ENCODE assay signal across 20 cellular contexts in the genomic region with DNA sequence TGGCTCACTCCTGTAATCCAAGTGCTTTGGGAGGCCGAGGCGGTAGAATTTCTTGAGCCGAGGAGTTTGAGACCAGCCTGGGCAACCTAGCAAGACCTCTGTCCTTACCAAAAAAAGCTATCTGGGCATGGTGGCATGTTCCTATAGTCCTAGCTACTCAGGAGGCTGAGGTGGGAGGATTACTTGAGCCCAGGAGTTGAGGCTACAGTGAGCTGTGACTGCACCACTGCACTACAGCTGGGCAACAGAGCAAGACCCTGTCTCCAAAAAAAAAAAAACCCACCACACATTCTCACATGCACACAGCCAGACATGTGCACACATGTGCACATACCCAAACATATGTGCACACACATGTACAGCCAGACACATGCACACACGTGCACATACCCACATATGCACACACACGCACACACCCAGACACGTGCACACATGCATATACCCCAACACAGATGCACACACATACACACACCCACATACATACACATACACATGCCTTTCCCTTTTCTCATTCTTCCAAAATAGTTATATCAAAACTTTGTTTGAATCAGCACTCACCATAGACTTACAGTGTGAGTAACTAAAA. TPM values are rescaled to one million over a fixed set of nuclear protein-coding genes. Genes with fewer than 3 reads are reported as not detected.
A peak's percentile ranks its signal among the peaks of the same experiment; 100 is the strongest.
DNase-seq lines count a peak whose midpoint lies in the region; ATAC-seq, FAIRE-seq and TF ChIP-seq lines count a peak whose summit lies in the region.
"Had no signal": no experiment of that assay in that cellular context is flagged by ENCODE, and none has a peak within 500 bp of the region (broad histone marks: within the 10 kb centered on the region; RNA-seq: fewer than 3 reads in every experiment).

No MANE protein-coding gene starts in this region.

- H4K5ac ChIP-seq in H1 (ENCODE audit: insufficient read length, low read depth, low read length) = no peak overlapping the region

- TF ChIP-seq RAD21 in HepG2 (CRISPR knock-in tag; IDR thresholded peaks at IDR 0.05) = no peak
- TF ChIP-seq RAD21 in H1 (IDR thresholded peaks at IDR 0.05 in 1 of 2, conservative IDR thresholded peaks at IDR 0.05 in 1 of 2; ENCODE audit: low read depth in 2 of 2, low read length in 2 of 2) = no peak

- CTCF ChIA-PET in HepG2 (lab: Yijun Ruan, JAX; ENCODE audit: low intra/inter-chr PET ratio, low total read pairs) (no interaction called here), H1 (lab: Charles Lee; ENCODE audit: partially characterized antibody) (interaction anchor here (0.6 to 22.6 kb wide), 5 partner anchors 10 to 973 kb away, joined by 3 to 377 read pairs (median 7); a partner anchor contains a TSS)

- peak overlapping the region; percentile 1 for H3K4ac ChIP-seq in H1 (replicated peaks; ENCODE audit: insufficient read length, low read depth, low read length)

- in situ Hi-C loops in HepG2 (cut with HindIII; ENCODE audit: extremely low pct_ligation_motif_present, low pct_unique_long_range_greater_than_20kb) = no loop called here

- no peak overlapping the region for H3K14ac ChIP-seq in H1 (ENCODE audit: insufficient read length)

- peaks cover 3% of the 10 kb centered on the region for H3K9me3 Mint-ChIP-seq in stimulated activated memory B cell treated with anti-CD40 and anti-IgM and Interleukin-4, amounts not matched to agents 10 μg/mL and 1 μg/mL and 100 μg/mL, for 72 hours

- no peak overlapping the region for H4K8ac ChIP-seq in H1 (ENCODE audit: extremely low read depth, insufficient read depth, low read length)

- H2AFZ ChIP-seq in HepG2 (ENCODE audit: low read length) = no peak overlapping the region
- no peak overlapping the region for H2AFZ ChIP-seq in H1 (ENCODE audit: low read length)
- H2AFZ ChIP-seq: GM23338 had no signal

- peaks cover 55% of the 10 kb centered on the region for H3K27me3 Mint-ChIP-seq in stimulated activated memory B cell treated with anti-CD40 and anti-IgM and Interleukin-4, amounts not matched to agents 10 μg/mL and 1 μg/mL and 100 μg/mL, for 72 hours

- no peak overlapping the region for H2BK20ac ChIP-seq in H1 (ENCODE audit: low read length)

- H3K79me2 ChIP-seq in HepG2 (ENCODE audit: insufficient read depth, low read length) (peaks cover 96% of the 10 kb centered on the region), H1 (ENCODE audit: control insufficient read depth in 1 of 2, insufficient read depth in 2 of 2, low read length in 2 of 2) (peaks cover 4 to 19% of the 10 kb centered on the region in 2 experiments; a peak in 3 of 4 replicates)

- no peak overlapping the region for H2BK12ac ChIP-seq in H1 (ENCODE audit: low read depth, low read length)

- no peak overlapping the region for H3K27ac Mint-ChIP-seq in stimulated activated memory B cell treated with anti-CD40 and anti-IgM and Interleukin-4, amounts not matched to agents 10 μg/mL and 1 μg/mL and 100 μg/mL, for 72 hours
- H3K27ac Mint-ChIP-seq: CD14-positive monocyte; CD4-positive, alpha-beta memory T cell; GM23338 had no signal

- no peak overlapping the region for H3K23ac ChIP-seq in H1 (ENCODE audit: insufficient read length)

- 83% methylated on average over 6 of the region's 6 CpGs for WGBS in HepG2 (ENCODE audit: low lambda C conversion rate)
- 74% methylated on average over 6 of the region's 6 CpGs for WGBS in right lobe of liver (ENCODE audit: insufficient coverage, low coverage, low lambda C conversion rate, missing lambda C conversion rate)
- 79% methylated on average over 6 of the region's 6 CpGs; no CpG with 5 or more reads in 1 of the 2 experiments for WGBS in H1 (ENCODE audit: extremely low coverage in 1 of 2, insufficient coverage in 1 of 2, insufficient read length in 1 of 2, insufficient replicate concordance in 2 of 2, low coverage in 1 of 2, low lambda C conversion rate in 2 of 2, missing lambda C conversion rate in 1 of 2), 2 experiments

- peak overlapping the region; percentile 46 for H3K27ac ChIP-seq in HepG2 (ENCODE audit: extremely low read length, insufficient read depth, low read length)
- H3K27ac ChIP-seq in right lobe of liver = no peak overlapping the region
- no peak overlapping the region for H3K27ac ChIP-seq in H1 (ENCODE audit: low read depth, low read length)
- H3K27ac ChIP-seq: 22Rv1, A549, BLaER1, HL-60 had no signal

- H3K4me3 ChIP-seq in HepG2 (replicated peaks in 1 of 3; ENCODE audit: insufficient read depth in 1 of 3, low read depth in 2 of 3, low read length in 3 of 3) = no peak overlapping the region
- H3K4me3 ChIP-seq in right lobe of liver = no peak overlapping the region
- no peak overlapping the region for H3K4me3 ChIP-seq in H1 (ENCODE audit: extremely low read depth in 1 of 4, insufficient read depth in 2 of 4, low read depth in 3 of 4, low read length in 4 of 4)
- H3K4me3 ChIP-seq: A549, BLaER1, GM23338 had no signal

- H3K36me3 Mint-ChIP-seq in stimulated activated memory B cell treated with anti-CD40 and anti-IgM and Interleukin-4, amounts not matched to agents 10 μg/mL and 1 μg/mL and 100 μg/mL, for 72 hours = peaks cover 5% of the 10 kb centered on the region
- H3K36me3 Mint-ChIP-seq: CD14-positive monocyte, IgD-negative memory B cell had no signal

- H4K20me1 ChIP-seq in HepG2 (ENCODE audit: insufficient read depth, low read length) (peaks cover 42% of the 10 kb centered on the region), H1 (replicated peaks in 1 of 2; ENCODE audit: control insufficient read depth in 1 of 2, insufficient read depth in 2 of 2, low read length in 2 of 2) (peaks cover 0 to 2% of the 10 kb centered on the region in 2 experiments)
- H4K20me1 ChIP-seq: BLaER1 had no signal

- no peak overlapping the region for H3K56ac ChIP-seq in H1 (replicated peaks; ENCODE audit: insufficient read length, low read depth, low read length)

- H3K9me3 ChIP-seq in HepG2 (ENCODE audit: low read length) (no peaks in the 10 kb centered on the region), right lobe of liver (no peaks in the 10 kb centered on the region), H1 (ENCODE audit: insufficient read depth in 2 of 2, low read depth in 1 of 2, low read length in 1 of 2) (no peaks in the 10 kb centered on the region)
- H3K9me3 ChIP-seq: A549 had no signal

- intact Hi-C loops in HepG2 (cut with micrococcal nuclease; ENCODE audit: unreplicated experiment) = no loop called here
- intact Hi-C loops in right lobe of liver (cut with DNase I) = no loop called here

- ATAC-seq in HepG2 (no peak), right lobe of liver (no peak), HG03139 (IDR thresholded peaks at IDR 0.05; ENCODE audit: unreplicated experiment) (no peak)
- peak; percentile 20 for ATAC-seq in stimulated activated memory B cell treated with anti-CD40 and anti-IgM and Interleukin-4, amounts not matched to agents 10 μg/mL and 1 μg/mL and 100 μg/mL, for 72 hours
- ATAC-seq: A549, GM23338 had no signal

- TF ChIP-seq EP300 in HepG2 (IDR thresholded peaks at IDR 0.05; ENCODE audit: low read depth in 2 of 2, low read length in 2 of 2) = no peak
- TF ChIP-seq EP300 in HepG2 (CRISPR knock-in tag; IDR thresholded peaks at IDR 0.05; ENCODE audit: borderline replicate concordance) = no peak
- TF ChIP-seq EP300 in H1 (IDR thresholded peaks at IDR 0.05; ENCODE audit: borderline replicate concordance in 1 of 2, low read depth in 2 of 2, low read length in 2 of 2) = no peak

- no peak for TF ChIP-seq CTCF in HepG2 (CRISPR knock-in tag; IDR thresholded peaks at IDR 0.05)
- no peak for TF ChIP-seq CTCF in right lobe of liver (IDR thresholded peaks at IDR 0.05)
- TF ChIP-seq CTCF in H1 (IDR thresholded peaks at IDR 0.05; ENCODE audit: control extremely low read depth in 1 of 3, insufficient read depth in 1 of 3, low read depth in 1 of 3, low read length in 3 of 3) = no peak

- H2BK5ac ChIP-seq in H1 (ENCODE audit: low read depth, low read length) = no peak overlapping the region

- H3K36me3 ChIP-seq in HepG2 (replicated peaks in 1 of 2; ENCODE audit: control insufficient read depth in 1 of 2, insufficient read depth in 2 of 2, low read length in 2 of 2) (peaks cover 6 to 28% of the 10 kb centered on the region in 2 experiments), right lobe of liver (no peaks in the 10 kb centered on the region), H1 (ENCODE audit: control insufficient read depth in 2 of 4, insufficient read depth in 4 of 4, low read length in 3 of 4) (no peaks in the 10 kb centered on the region)
- H3K36me3 ChIP-seq: BLaER1 had no signal

- FAIRE-seq in HepG2 (lab: Jason Lieb, UNC) (no peak), H1 (lab: Jason Lieb, UNC) (no peak)
- FAIRE-seq: A549 had no signal

- DNase-seq in HepG2 (ENCODE audit: low spot score) = no peak
- DNase-seq in right lobe of liver = no peak
- DNase-seq in H1 (ENCODE audit: low read depth in 1 of 2, low spot score in 2 of 2) = peak in 1 of 2 experiments; percentile 28
- no peak for DNase-seq in cortex of kidney (lab: John Stamatoyannopoulos, UW)
- no peak for DNase-seq in NCI-H1105 (lab: John Stamatoyannopoulos, UW)
- DNase-seq: CD4-positive, alpha-beta memory T cell; DMS153; DMS79; GDM1; H9; KG1 had no signal

- peaks cover 12% of the 10 kb centered on the region for H3K79me1 ChIP-seq in H1 (ENCODE audit: low read depth, low read length)

- no peak overlapping the region for H3K18ac ChIP-seq in H1 (ENCODE audit: extremely low read depth, low read length)

- no peak overlapping the region for H3K4me3 Mint-ChIP-seq in stimulated activated memory B cell treated with anti-CD40 and anti-IgM and Interleukin-4, amounts not matched to agents 10 μg/mL and 1 μg/mL and 100 μg/mL, for 72 hours
- H3K4me3 Mint-ChIP-seq: CD4-positive, alpha-beta memory T cell; GM23338; H9 had no signal

- H3K4me1 ChIP-seq in HepG2 (ENCODE audit: insufficient read depth, low read length) (peaks cover 95% of the 10 kb centered on the region), right lobe of liver (peaks cover 0 to 11% (median under 1%) of the 10 kb centered on the region in 4 donors), H1 (replicated peaks in 1 of 4; ENCODE audit: control insufficient read depth in 3 of 4, insufficient read depth in 4 of 4, low read length in 3 of 4) (peaks cover 0 to 12% (median 6%) of the 10 kb centered on the region in 4 experiments; a peak in 6 of 7 replicates)
- H3K4me1 ChIP-seq: A549 had no signal

- H2BK15ac ChIP-seq in H1 (ENCODE audit: low read length) = no peak overlapping the region

- POLR2A ChIA-PET in HepG2 (lab: Yijun Ruan, JAX) (interaction anchor here (2.5 to 3.5 kb wide), 2 partner anchors 8 to 14 kb away, joined by 9 to 24 read pairs; a partner anchor contains a TSS), H1 (lab: Charles Lee; ENCODE audit: partially characterized antibody) (interaction anchor here (1.0 kb wide), 1 partner anchor 67 kb away, joined by 4 read pairs; no protein-coding TSS in a partner anchor)

- no peaks in the 10 kb centered on the region for H3K23me2 ChIP-seq in H1 (ENCODE audit: low read depth, low read length)

- 0 out of 2 replicates have a peak overlapping the region, but pooled peaks have one; percentile 93 for H2AK5ac ChIP-seq in H1 (ENCODE audit: low read depth, low read length)

- no TSS peak for BruUV-seq in HepG2 (replicated peaks; lab: Mats Ljungman, UMichigan)

- peak overlapping the region; percentile 6 for H2BK120ac ChIP-seq in H1 (replicated peaks; ENCODE audit: low read depth, low read length)

- TF ChIP-seq POLR2A in HepG2 (IDR thresholded peaks at IDR 0.05; ENCODE audit: insufficient read depth in 1 of 2, low read depth in 2 of 2, low read length in 2 of 2) = no peak
- no peak for TF ChIP-seq POLR2A in right lobe of liver (IDR thresholded peaks at IDR 0.05)
- TF ChIP-seq POLR2A in H1 (IDR thresholded peaks at IDR 0.05; ENCODE audit: control extremely low read depth in 1 of 2, low read depth in 2 of 2, low read length in 2 of 2) = no peak

- H3K4me2 ChIP-seq in HepG2 (ENCODE audit: low read depth, low read length) = peak overlapping the region; percentile 26; the same call in 1 of the 2 replicates
- no peak overlapping the region for H3K4me2 ChIP-seq in H1 (ENCODE audit: insufficient read depth in 1 of 2, low read depth in 2 of 2, low read length in 2 of 2)
- H3K4me2 ChIP-seq: A549, BLaER1, GM23338 had no signal

- no peaks in the 10 kb centered on the region for H3K27me3 ChIP-seq in HepG2 (ENCODE audit: control insufficient read depth in 1 of 2, insufficient read depth in 2 of 2, low read length in 2 of 2)
- H3K27me3 ChIP-seq in right lobe of liver = no peaks in the 10 kb centered on the region
- no peaks in the 10 kb centered on the region for H3K27me3 ChIP-seq in H1 (replicated peaks in 1 of 4; ENCODE audit: control insufficient read depth in 3 of 4, extremely low read depth in 1 of 4, insufficient read depth in 3 of 4, low read length in 3 of 4)
- H3K27me3 ChIP-seq: BLaER1 had no signal

- H4K91ac ChIP-seq in H1 (replicated peaks; ENCODE audit: insufficient read length, low read length) = no peak overlapping the region

- H3K9ac ChIP-seq in HepG2 (ENCODE audit: insufficient read depth, low read depth, low read length) (no peak overlapping the region), H1 (replicated peaks in 1 of 4; ENCODE audit: extremely low read depth in 1 of 4, low read depth in 3 of 4, low read length in 3 of 4) (no peak overlapping the region)
- H3K9ac ChIP-seq: BLaER1 had no signal

- no peaks in the 10 kb centered on the region for H3K4me1 Mint-ChIP-seq in stimulated activated memory B cell treated with anti-CD40 and anti-IgM and Interleukin-4, amounts not matched to agents 10 μg/mL and 1 μg/mL and 100 μg/mL, for 72 hours
- H3K4me1 Mint-ChIP-seq: CD14-positive monocyte, IgD-negative memory B cell had no signal

RNA-seq across cellular contexts. Expression of a gene that starts 14.2 kb away (rescaled TPM):
- 61.2 and 64.2 TPM in 2 replicates for total RNA-seq in HepG2 (2016; rRNA removed; fragmentation: Illumina TruSeq; extraction: Trizol)
- total RNA-seq in HepG2 (2016; cell fraction: cytosol; rRNA removed; fragmentation: Illumina TruSeq; extraction: Trizol; ENCODE audit: low read depth) = 22.9 and 28.7 TPM in 2 replicates
- 62.9 and 63.8 TPM in 2 replicates for total RNA-seq in HepG2 (2016; cell fraction: insoluble cytoplasmic fraction; rRNA removed; fragmentation: Illumina TruSeq; extraction: Trizol)
- 43.0 and 57.1 TPM in 2 replicates for total RNA-seq in HepG2 (2016; cell fraction: membrane; rRNA removed; fragmentation: Illumina TruSeq; extraction: Trizol)
- 118 and 132 TPM in 2 replicates for total RNA-seq in HepG2 (2016; cell fraction: nucleus; rRNA removed; fragmentation: Illumina TruSeq; extraction: Trizol)
- polyA plus RNA-seq in HepG2 (2011; rRNA removed) = 26.8 and 31.3 TPM in 2 replicates
- 20.4 and 21.0 TPM in 2 replicates for polyA plus RNA-seq in HepG2 (2011; cell fraction: cytosol; rRNA removed)
- polyA plus RNA-seq in HepG2 (2011; cell fraction: nucleus; rRNA removed) = 110 and 130 TPM in 2 replicates
- polyA plus RNA-seq in HepG2 (2012) = 47.0 and 84.0 TPM in 2 replicates
- 10.7 and 14.3 TPM in 2 replicates for polyA plus RNA-seq in HepG2 (2016; cell fraction: cytosol; fragmentation: Illumina TruSeq; extraction: Trizol; ENCODE audit: low read depth)
- 38.8 and 51.0 TPM in 2 replicates for polyA plus RNA-seq in HepG2 (2016; cell fraction: insoluble cytoplasmic fraction; fragmentation: Illumina TruSeq; extraction: Trizol; ENCODE audit: low read depth)
- 17.8 and 18.3 TPM in 2 replicates for polyA plus RNA-seq in HepG2 (2016; cell fraction: membrane; fragmentation: Illumina TruSeq; extraction: Trizol; ENCODE audit: low read depth)
- 158 and 174 TPM in 2 replicates for polyA plus RNA-seq in HepG2 (2016; cell fraction: nucleus; fragmentation: Illumina TruSeq; extraction: Trizol; ENCODE audit: insufficient read depth, low read depth)
- 1.5 and 97.9 TPM in 2 replicates for polyA minus RNA-seq in HepG2 (2011; rRNA and poly(A)+ RNA removed; ENCODE audit: low replicate concordance)
- polyA minus RNA-seq in HepG2 (2011; cell fraction: cytosol; rRNA and poly(A)+ RNA removed) = 60.3 and 64.2 TPM in 2 replicates
- polyA minus RNA-seq in HepG2 (2011; cell fraction: nucleus; rRNA and poly(A)+ RNA removed) = 142 and 160 TPM in 2 replicates
- total RNA-seq in right lobe of liver = 10 to 100 TPM in 2 of 6 experiments, 1 to 10 TPM in 4; 1.6 to 19.5 (median 6.5) TPM
- 41.7 and 43.4 TPM in 2 replicates for total RNA-seq in H1 (2021; fragmentation: NEBNext Ultra II Directional; extraction: Animal tissue kit (Norgen Biotek cat#: 25700))
- polyA plus RNA-seq in H1 (2011; rRNA removed) = 7.9 and 13.8 TPM in 2 replicates
- 9.9 TPM for polyA plus RNA-seq in H1 (2011; cell fraction: cytosol; rRNA removed)
- polyA plus RNA-seq in H1 (2011; cell fraction: nucleus; rRNA removed) = 22.7 TPM
- 14.3 to 18.0 TPM (median 16.3 TPM) in 4 replicates for polyA plus RNA-seq in H1 (2012, experiment 1 of 2)
- polyA plus RNA-seq in H1 (2012, experiment 2 of 2) = 8.5 TPM
- polyA plus RNA-seq in H1 (2013, experiment 1 of 2) = 16.9 TPM
- 15.7 TPM for polyA plus RNA-seq in H1 (2013, experiment 2 of 2)
- 23.1 and 26.4 TPM in 2 replicates for polyA minus RNA-seq in H1 (2011; rRNA and poly(A)+ RNA removed)
- polyA minus RNA-seq in H1 (2011; cell fraction: cytosol; rRNA and poly(A)+ RNA removed) = 13.1 TPM
- polyA minus RNA-seq in H1 (2011; cell fraction: nucleus; rRNA and poly(A)+ RNA removed) = 21.8 TPM
- polyA plus RNA-seq: CD14-positive monocyte; CD4-positive, alpha-beta memory T cell; IgD-negative memory B cell had no signal
